ENCODE assay signal across 19 cellular contexts in genomic region chr7:92613214-92613613, GRCh38. TPM values are rescaled to one million over a fixed set of nuclear protein-coding genes. Genes with fewer than 3 reads are reported as not detected.
DNase-seq lines count a peak whose midpoint lies in the region; ATAC-seq and TF ChIP-seq lines count a peak whose summit lies in the region.
"Had no signal": no experiment of that assay in that cellular context is flagged by ENCODE, and none has a peak within 500 bp of the region (broad histone marks: within the 10 kb centered on the region; RNA-seq: fewer than 3 reads in every experiment).

No MANE protein-coding gene starts in this region.

- peaks cover 38% of the 10 kb centered on the region for H3K4me1 Mint-ChIP-seq in activated CD4-positive, alpha-beta T cell treated with anti-CD3 and anti-CD28 coated beads, Interleukin-2, amount 10 ng/mL, durations not matched to agents 24 days and 14 days
- H3K4me1 Mint-ChIP-seq in osteocyte (ENCODE audit: unreplicated experiment), result peaks cover 45% of the 10 kb centered on the region

- H4K20me1 ChIP-seq in MM.1S (ENCODE audit: insufficient read depth, low read length), result no peaks in the 10 kb centered on the region

- peak overlapping the region; percentile 75 for H3K27ac Mint-ChIP-seq in activated CD4-positive, alpha-beta T cell treated with anti-CD3 and anti-CD28 coated beads, Interleukin-2, amount 10 ng/mL, durations not matched to agents 24 days and 14 days
- peak overlapping the region; percentile 68 for H3K27ac Mint-ChIP-seq in osteocyte (ENCODE audit: unreplicated experiment)

- no peaks in the 10 kb centered on the region for H3K27me3 Mint-ChIP-seq in activated CD4-positive, alpha-beta T cell treated with anti-CD3 and anti-CD28 coated beads, Interleukin-2, amount 10 ng/mL, durations not matched to agents 24 days and 14 days
- no peaks in the 10 kb centered on the region for H3K27me3 Mint-ChIP-seq in osteocyte (ENCODE audit: unreplicated experiment)

- H3K4me2 ChIP-seq in MM.1S (ENCODE audit: low read depth, low read length), result peak overlapping the region; percentile 86; the same call in 1 of the 2 replicates

- intact Hi-C loops in activated CD4-positive, alpha-beta T cell treated with anti-CD3 and anti-CD28 coated beads, Interleukin-2, amount 10 ng/mL, durations not matched to agents 24 days and 14 days (cut with micrococcal nuclease), result no loop called here

- H3K9me3 Mint-ChIP-seq in activated CD4-positive, alpha-beta T cell treated with anti-CD3 and anti-CD28 coated beads, Interleukin-2, amount 10 ng/mL, durations not matched to agents 24 days and 14 days, result no peaks in the 10 kb centered on the region
- no peaks in the 10 kb centered on the region for H3K9me3 Mint-ChIP-seq in osteocyte (ENCODE audit: unreplicated experiment)
- H3K9me3 Mint-ChIP-seq: activated naive CD4-positive, alpha-beta T cell treated with anti-CD3 and anti-CD28 coated beads, Interleukin-2, amount 50 U/mL, for 72 hours had no signal

- ATAC-seq in esophagus mucosa, result no peak

- no peaks in the 10 kb centered on the region for H3K36me3 ChIP-seq in MM.1S (replicated peaks; ENCODE audit: insufficient read depth, low read length)

- H3K36me3 Mint-ChIP-seq in activated CD4-positive, alpha-beta T cell treated with anti-CD3 and anti-CD28 coated beads, Interleukin-2, amount 10 ng/mL, durations not matched to agents 24 days and 14 days (ENCODE audit: low read depth), result peaks cover 66% of the 10 kb centered on the region
- peaks cover 30% of the 10 kb centered on the region for H3K36me3 Mint-ChIP-seq in osteocyte (ENCODE audit: unreplicated experiment)

- H2AFZ ChIP-seq in MM.1S (ENCODE audit: low read length), result no peak overlapping the region

- no peaks in the 10 kb centered on the region for H3K27me3 ChIP-seq in MM.1S (replicated peaks; ENCODE audit: insufficient read depth, low read length)
- H3K27me3 ChIP-seq: breast epithelium had no signal

- no peak for TF ChIP-seq CTCF in MM.1S (IDR thresholded peaks at IDR 0.05; ENCODE audit: low read length)
- no peak for TF ChIP-seq CTCF in osteocyte (IDR thresholded peaks at IDR 0.05)

- no peaks in the 10 kb centered on the region for H3K9me3 ChIP-seq in MM.1S (replicated peaks; ENCODE audit: insufficient read depth, low read length)
- H3K9me3 ChIP-seq: breast epithelium had no signal

- peak overlapping the region; percentile 52; the same call in 1 of the 2 replicates for H3K9ac ChIP-seq in MM.1S (ENCODE audit: low read length)

- peaks cover 33% of the 10 kb centered on the region for H3F3A ChIP-seq in MM.1S (ENCODE audit: insufficient read depth, low read length)

- no peak overlapping the region for H3K4me3 Mint-ChIP-seq in activated CD4-positive, alpha-beta T cell treated with anti-CD3 and anti-CD28 coated beads, Interleukin-2, amount 10 ng/mL, durations not matched to agents 24 days and 14 days
- no peak overlapping the region for H3K4me3 Mint-ChIP-seq in osteocyte (ENCODE audit: unreplicated experiment)

- peak; percentile 38 for DNase-seq in activated CD4-positive, alpha-beta T cell treated with anti-CD3 and anti-CD28 coated beads, Interleukin-2, amount 10 ng/mL, durations not matched to agents 24 days and 14 days
- no peak for DNase-seq in activated CD4-positive, alpha-beta T cell treated with anti-CD3 and anti-CD28 coated beads, Interleukin-2, amount 50 U/mL, for 4 hours
- DNase-seq in MM.1S (no peak), osteocyte (ENCODE audit: extremely low spot score, unreplicated experiment) (no peak), NCI-H82 (lab: John Stamatoyannopoulos, UW) (no peak), NCI-H1417 (lab: John Stamatoyannopoulos, UW) (no peak)
- DNase-seq: DMS153; KBM-7; NCI-H1048; NCI-H2081 treated with DMSO at 0.1 percent for 48 hours; NCI-H510A treated with DMSO at 0.1 percent for 48 hours; posterior cingulate gyrus; stimulated activated CD4-positive, alpha-beta T cell treated with anti-CD3 and anti-CD28 coated beads, Interleukin-4, amount 100 ng/mL, for 24 hours; WERI-Rb-1 had no signal

- H3K27ac ChIP-seq in MM.1S (ENCODE audit: low read length) (peak overlapping the region; percentile 87; the same call in 1 of the 2 replicates), angular gyrus (ENCODE audit: low read depth, low read length) (peak overlapping the region; percentile 61)
- H3K27ac ChIP-seq: breast epithelium, WERI-Rb-1 had no signal

- peaks cover 14% of the 10 kb centered on the region for H3K79me2 ChIP-seq in MM.1S (ENCODE audit: low read length)

- peaks cover 55% of the 10 kb centered on the region for H3K4me1 ChIP-seq in MM.1S (ENCODE audit: low read length)
- H3K4me1 ChIP-seq: breast epithelium had no signal

- H3K9me2 ChIP-seq in MM.1S (replicated peaks; ENCODE audit: insufficient read depth, low read length), result no peaks in the 10 kb centered on the region

- no peak overlapping the region for H3K4me3 ChIP-seq in MM.1S (ENCODE audit: low read length)
- H3K4me3 ChIP-seq: breast epithelium, skin epidermis had no signal

RNA-seq across cellular contexts. Expression of gene FAM133B, which starts 23.0 kb away (rescaled TPM):
- total RNA-seq in activated CD4-positive, alpha-beta T cell treated with anti-CD3 and anti-CD28 coated beads, Interleukin-2, amount 10 ng/mL, durations not matched to agents 24 days and 14 days, result 35.5 and 39.8 TPM in 2 replicates
- total RNA-seq in osteocyte (22.3 TPM in 2 replicates), esophagus mucosa (11.8 TPM)
